In genomic region chr4:71270901-71271300, GRCh38 we compare ENCODE assay signal across 8 cellular contexts.
DNase-seq lines count a peak whose midpoint lies in the region; ATAC-seq and TF ChIP-seq lines count a peak whose summit lies in the region.

No MANE protein-coding gene starts in this region.

- ATAC-seq in HG02623 (IDR thresholded peaks at IDR 0.05; ENCODE audit: unreplicated experiment) (peak; percentile 37), RWPE2 (ENCODE audit: low read depth) (peak; percentile 58; the same call in 1 of the 3 replicates), HG03196 (IDR thresholded peaks at IDR 0.05; ENCODE audit: unreplicated experiment) (no peak)

- DNase-seq in cardiac muscle cell (ENCODE audit: low read depth in 1 of 2, low spot score in 1 of 2) (peak; percentile 55 to 62), right atrium auricular region (ENCODE audit: low spot score) (no peak), RWPE2 (ENCODE audit: low spot score) (no peak), iPS DF 6.9 (ENCODE audit: low read depth, low spot score) (peak; percentile 7), germinal center (ENCODE audit: low spot score) (no peak), epidermal melanocyte (ENCODE audit: insufficient read length, low spot score) (no peak)

- H3K36me3 ChIP-seq in cardiac muscle cell (no peaks in the 10 kb centered on the region), right atrium auricular region (no peaks in the 10 kb centered on the region), RWPE2 (ENCODE audit: low read depth) (no peaks in the 10 kb centered on the region), iPS DF 6.9 (ENCODE audit: control insufficient read depth, insufficient read depth, low read length) (no peaks in the 10 kb centered on the region)

- H3K4me1 ChIP-seq in cardiac muscle cell (ENCODE audit: low read depth) (peaks cover 26% of the 10 kb centered on the region), right atrium auricular region (peaks cover 0 to 26% of the 10 kb centered on the region in 2 donors), RWPE2 (ENCODE audit: insufficient read depth, poor library complexity, severe bottlenecking) (no peaks in the 10 kb centered on the region), iPS DF 6.9 (ENCODE audit: control insufficient read depth, insufficient read depth, low read length) (no peaks in the 10 kb centered on the region)

- H3K27me3 ChIP-seq in cardiac muscle cell, result no peaks in the 10 kb centered on the region
- H3K27me3 ChIP-seq in right atrium auricular region, result no peaks in the 10 kb centered on the region
- no peaks in the 10 kb centered on the region for H3K27me3 ChIP-seq in RWPE2 (ENCODE audit: insufficient read depth, poor library complexity, severe bottlenecking)
- no peaks in the 10 kb centered on the region for H3K27me3 ChIP-seq in iPS DF 6.9 (ENCODE audit: control insufficient read depth, insufficient read depth, low read length)

- TF ChIP-seq CTCF in cardiac muscle cell (IDR thresholded peaks at IDR 0.05; ENCODE audit: low read depth, low read length), result peak; percentile 53
- TF ChIP-seq CTCF in right atrium auricular region (IDR thresholded peaks at IDR 0.05), result peak in 1 of 2 donors; percentile 38
- TF ChIP-seq CTCF in RWPE2 (IDR thresholded peaks at IDR 0.05; ENCODE audit: poor library complexity, severe bottlenecking), result peak; percentile 41

- no peak overlapping the region for H3K4me3 ChIP-seq in cardiac muscle cell
- H3K4me3 ChIP-seq in right atrium auricular region, result no peak overlapping the region
- no peak overlapping the region for H3K4me3 ChIP-seq in RWPE2 (ENCODE audit: severe bottlenecking)
- H3K4me3 ChIP-seq in iPS DF 6.9 (ENCODE audit: low read length), result no peak overlapping the region

- no peak overlapping the region for H3K27ac ChIP-seq in cardiac muscle cell
- no peak overlapping the region for H3K27ac ChIP-seq in right atrium auricular region
- H3K27ac ChIP-seq in RWPE2 (ENCODE audit: poor library complexity, severe bottlenecking), result no peak overlapping the region
- H3K27ac ChIP-seq in iPS DF 6.9 (ENCODE audit: low read length), result no peak overlapping the region

- H3K9me3 ChIP-seq in cardiac muscle cell (ENCODE audit: low read depth), result no peaks in the 10 kb centered on the region
- H3K9me3 ChIP-seq in right atrium auricular region, result no peaks in the 10 kb centered on the region
- no peaks in the 10 kb centered on the region for H3K9me3 ChIP-seq in RWPE2 (ENCODE audit: severe bottlenecking)
- H3K9me3 ChIP-seq in iPS DF 6.9 (ENCODE audit: control insufficient read depth, insufficient read depth, low read length), result no peaks in the 10 kb centered on the region

- no CpG with 5 or more reads among the region's 1 CpG for WGBS in iPS DF 6.9 (ENCODE audit: insufficient coverage, insufficient read length)

Comparison
In these comparisons a context has a peak if more than half of its experiments do, and no peak if none do; other contexts are left out.
1. DNase-seq: peak in cardiac muscle cell (2 of 2) and iPS DF 6.9 (single experiment); none in right atrium auricular region (single experiment), RWPE2 (single experiment), germinal center (single experiment) and epidermal melanocyte (single experiment).